8 cellular contexts compared by ENCODE assay signal in genomic region chr22:42368379-42369249, GRCh38.
DNase-seq lines count a peak whose midpoint lies in the region; ATAC-seq and TF ChIP-seq lines count a peak whose summit lies in the region.

No MANE protein-coding gene starts in this region.

- peaks cover 82% of the 10 kb centered on the region for H3K27me3 Mint-ChIP-seq in dendritic cell treated with granulocyte-macrophage colony-stimulating factor and Interleukin-4, amounts not matched to agents 40 ng/mL and 50 ng/mL, for 4 days
- peaks cover 53% of the 10 kb centered on the region for H3K27me3 Mint-ChIP-seq in type B pancreatic cell

- peak; percentile 15 for DNase-seq in RKO (ENCODE audit: low spot score)
- peak; percentile 62 for DNase-seq in myocyte (ENCODE audit: low read depth)
- no peak for DNase-seq in type B pancreatic cell (ENCODE audit: extremely low spot score, unreplicated experiment)
- no peak for DNase-seq in NK-92 (lab: John Stamatoyannopoulos, UW; ENCODE audit: unreplicated experiment)
- no peak for DNase-seq in T1000 (lab: John Stamatoyannopoulos, UW)

- ATAC-seq in GM18505 (IDR thresholded peaks at IDR 0.05; ENCODE audit: unreplicated experiment) (peak; percentile 28), HG02798 (IDR thresholded peaks at IDR 0.05; ENCODE audit: poor library complexity, unreplicated experiment) (peak; percentile 24)

- no peak for TF ChIP-seq POLR2A in GM18505 (IDR thresholded peaks at IDR 0.05; ENCODE audit: borderline replicate concordance, extremely low read depth, insufficient read depth, insufficient read length)

- TF ChIP-seq CTCF in type B pancreatic cell (conservative IDR thresholded peaks at IDR 0.05): no peak

- intact Hi-C loops in dendritic cell treated with granulocyte-macrophage colony-stimulating factor and Interleukin-4, amounts not matched to agents 40 ng/mL and 50 ng/mL, for 4 days (cut with micrococcal nuclease): no loop called here

- no peaks in the 10 kb centered on the region for H3K9me3 Mint-ChIP-seq in dendritic cell treated with granulocyte-macrophage colony-stimulating factor and Interleukin-4, amounts not matched to agents 40 ng/mL and 50 ng/mL, for 4 days
- H3K9me3 Mint-ChIP-seq in type B pancreatic cell: no peaks in the 10 kb centered on the region

- peak overlapping the region; percentile 75 for H3K4me3 Mint-ChIP-seq in dendritic cell treated with granulocyte-macrophage colony-stimulating factor and Interleukin-4, amounts not matched to agents 40 ng/mL and 50 ng/mL, for 4 days
- H3K4me3 Mint-ChIP-seq in type B pancreatic cell: peak overlapping the region; percentile 91

- H3K27ac Mint-ChIP-seq in dendritic cell treated with granulocyte-macrophage colony-stimulating factor and Interleukin-4, amounts not matched to agents 40 ng/mL and 50 ng/mL, for 4 days: peak overlapping the region; percentile 16
- H3K27ac Mint-ChIP-seq in type B pancreatic cell: no peak overlapping the region

- H3K36me3 Mint-ChIP-seq in dendritic cell treated with granulocyte-macrophage colony-stimulating factor and Interleukin-4, amounts not matched to agents 40 ng/mL and 50 ng/mL, for 4 days (ENCODE audit: low read depth): no peaks in the 10 kb centered on the region
- no peaks in the 10 kb centered on the region for H3K36me3 Mint-ChIP-seq in type B pancreatic cell

- peaks cover 28% of the 10 kb centered on the region for H3K4me1 Mint-ChIP-seq in dendritic cell treated with granulocyte-macrophage colony-stimulating factor and Interleukin-4, amounts not matched to agents 40 ng/mL and 50 ng/mL, for 4 days (ENCODE audit: low read depth)
- H3K4me1 Mint-ChIP-seq in type B pancreatic cell (ENCODE audit: unreplicated experiment): peaks cover 52% of the 10 kb centered on the region

Comparison
In these comparisons a context has a peak if more than half of its experiments do, and no peak if none do; other contexts are left out.
1. DNase-seq: peak in RKO (single experiment) and myocyte (single experiment); none in type B pancreatic cell (single experiment), NK-92 (single experiment) and T1000 (single experiment).